12 cellular contexts compared by ENCODE assay signal in genomic region chr2:170819941-170820646, GRCh38. TPM values are rescaled to one million over a fixed set of nuclear protein-coding genes. Genes with fewer than 3 reads are reported as not detected.
A peak's percentile ranks its signal among the peaks of the same experiment; 100 is the strongest.
DNase-seq lines count a peak whose midpoint lies in the region; ATAC-seq and TF ChIP-seq lines count a peak whose summit lies in the region.
"Had no signal": no experiment of that assay in that cellular context is flagged by ENCODE, and none has a peak within 500 bp of the region (broad histone marks: within the 10 kb centered on the region; RNA-seq: fewer than 3 reads in every experiment).

No MANE protein-coding gene starts in this region.

- 75 to 85% methylated on average over 21 to 39 of the region's 39 CpGs for WGBS in endodermal cell (ENCODE audit: insufficient coverage in 1 of 2, insufficient read length in 1 of 2), 2 experiments
- 9 to 11% (median 9%) methylated on average over 37 to 39 of the region's 39 CpGs for WGBS in psoas muscle, 3 donors
- 25% methylated on average over 7 of the region's 39 CpGs; no CpG with 5 or more reads in 1 of the 2 donors for WGBS in gastroesophageal sphincter (ENCODE audit: low coverage in 1 of 2), 2 donors

- peak overlapping the region; percentile 53 for H3K4me3 ChIP-seq in CD8-positive, alpha-beta memory T cell (ENCODE audit: low read length)
- H3K4me3 ChIP-seq in KMS-11 (IDR thresholded peaks at IDR 0.05; ENCODE audit: insufficient read depth, low read depth, low read length) = no peak overlapping the region
- H3K4me3 ChIP-seq in endodermal cell (ENCODE audit: low read length) = no peak overlapping the region
- peak overlapping the region; percentile 30 for H3K4me3 ChIP-seq in psoas muscle
- H3K4me3 ChIP-seq in colonic mucosa = no peak overlapping the region
- H3K4me3 ChIP-seq in gastroesophageal sphincter = peak overlapping the region in 1 of 2 donors; percentile 19

- peaks cover 73% of the 10 kb centered on the region for H3K27me3 ChIP-seq in CD8-positive, alpha-beta memory T cell (ENCODE audit: insufficient read depth, low read length, poor library complexity, severe bottlenecking)
- peaks cover 44% of the 10 kb centered on the region for H3K27me3 ChIP-seq in KMS-11 (ENCODE audit: insufficient read depth, low read depth)
- peaks cover 71% of the 10 kb centered on the region for H3K27me3 ChIP-seq in endodermal cell (ENCODE audit: control insufficient read depth, insufficient read depth, low read length, poor library complexity, severe bottlenecking)
- H3K27me3 ChIP-seq in psoas muscle (ENCODE audit: insufficient read depth in 3 of 3, low read length in 2 of 3) = peaks cover 0 to 93% (median 41%) of the 10 kb centered on the region in 3 donors
- peaks cover 82% of the 10 kb centered on the region for H3K27me3 ChIP-seq in colonic mucosa
- peaks cover 100% of the 10 kb centered on the region for H3K27me3 ChIP-seq in gastroesophageal sphincter

- POLR2A ChIA-PET in CD8-positive, alpha-beta memory T cell (lab: Charles Lee) = no interaction called here

- H3K36me3 ChIP-seq in CD8-positive, alpha-beta memory T cell (ENCODE audit: insufficient read depth, low read length) = no peaks in the 10 kb centered on the region
- H3K36me3 ChIP-seq in KMS-11 (ENCODE audit: insufficient read depth) (no peaks in the 10 kb centered on the region), endodermal cell (ENCODE audit: control insufficient read depth, insufficient read depth, low read length) (no peaks in the 10 kb centered on the region), psoas muscle (ENCODE audit: insufficient read depth in 1 of 2, low read depth in 1 of 2) (no peaks in the 10 kb centered on the region), colonic mucosa (no peaks in the 10 kb centered on the region), gastroesophageal sphincter (no peaks in the 10 kb centered on the region)

- H3K4me1 ChIP-seq in CD8-positive, alpha-beta memory T cell (ENCODE audit: insufficient read depth, low read length) = peaks cover 75% of the 10 kb centered on the region
- peaks cover 18% of the 10 kb centered on the region for H3K4me1 ChIP-seq in KMS-11 (ENCODE audit: low read depth, poor library complexity, severe bottlenecking)
- peaks cover 3% of the 10 kb centered on the region for H3K4me1 ChIP-seq in endodermal cell (ENCODE audit: control insufficient read depth, insufficient read depth, low read length)
- H3K4me1 ChIP-seq in psoas muscle = peaks cover 60% of the 10 kb centered on the region
- peaks cover 17% of the 10 kb centered on the region for H3K4me1 ChIP-seq in colonic mucosa
- peaks cover 4 to 88% (median 73%) of the 10 kb centered on the region in 3 donors for H3K4me1 ChIP-seq in gastroesophageal sphincter

- peak overlapping the region; percentile 84 for H3K4me2 ChIP-seq in KMS-11

- peak overlapping the region; percentile 81 to 94 (median 85) for H3K4me3 Mint-ChIP-seq in CD8-positive, alpha-beta memory T cell
- peak overlapping the region; percentile 70 for H3K4me3 Mint-ChIP-seq in endodermal cell

- H2AFZ ChIP-seq in KMS-11 (ENCODE audit: low read depth) = peak overlapping the region; percentile 12; the same call in 1 of the 2 replicates

- H3K79me2 ChIP-seq in KMS-11 (ENCODE audit: insufficient read depth, low read depth) = no peaks in the 10 kb centered on the region

- peaks cover 0 to 8% (median 0%) of the 10 kb centered on the region in 5 donors for H3K9me3 Mint-ChIP-seq in CD8-positive, alpha-beta memory T cell
- H3K9me3 Mint-ChIP-seq in endodermal cell = no peaks in the 10 kb centered on the region

- TF ChIP-seq EP300 in gastroesophageal sphincter (IDR thresholded peaks at IDR 0.05) = no peak

- no peaks in the 10 kb centered on the region for H3K36me3 Mint-ChIP-seq in CD8-positive, alpha-beta memory T cell
- peaks cover 11% of the 10 kb centered on the region for H3K36me3 Mint-ChIP-seq in endodermal cell (ENCODE audit: low read depth)

- no peaks in the 10 kb centered on the region for H4K20me1 ChIP-seq in KMS-11 (ENCODE audit: insufficient read depth)

- H3K9me3 ChIP-seq in CD8-positive, alpha-beta memory T cell (ENCODE audit: low read length) = no peaks in the 10 kb centered on the region
- no peaks in the 10 kb centered on the region for H3K9me3 ChIP-seq in endodermal cell (ENCODE audit: control insufficient read depth, low read length)
- H3K9me3 ChIP-seq in psoas muscle = no peaks in the 10 kb centered on the region
- H3K9me3 ChIP-seq in colonic mucosa = no peaks in the 10 kb centered on the region
- H3K9me3 ChIP-seq in gastroesophageal sphincter = no peaks in the 10 kb centered on the region

- CTCF ChIA-PET in CD8-positive, alpha-beta memory T cell (lab: Charles Lee) = interaction anchor here (0.8 to 3.7 kb wide), 3 partner anchors 109 to 458 kb away, joined by 3 to 21 read pairs (median 3); partner anchors contain the start of gene GORASP2

- no peak for ATAC-seq in psoas muscle
- no peak for ATAC-seq in HG03025 (IDR thresholded peaks at IDR 0.05; ENCODE audit: low FRiP score, unreplicated experiment)
- no peak for ATAC-seq in gastroesophageal sphincter

- TF ChIP-seq POLR2A in gastroesophageal sphincter (IDR thresholded peaks at IDR 0.05) = no peak

- TF ChIP-seq CTCF in KMS-11 (conservative IDR thresholded peaks at IDR 0.05; ENCODE audit: low read depth, low read length) (no peak), endodermal cell (conservative IDR thresholded peaks at IDR 0.05) (peak; percentile 41), psoas muscle (IDR thresholded peaks at IDR 0.05) (no peak), colonic mucosa (IDR thresholded peaks at IDR 0.05) (no peak), gastroesophageal sphincter (IDR thresholded peaks at IDR 0.05) (no peak)

- DNase-seq in CD8-positive, alpha-beta memory T cell = peak in 1 of 5 donors; percentile 48
- DNase-seq in endodermal cell (peak; percentile 84), psoas muscle (no peak), colonic mucosa (no peak), NCI-H2081 (lab: John Stamatoyannopoulos, UW) (no peak)
- DNase-seq: activated CD8-positive, alpha-beta memory T cell treated with anti-CD3 and anti-CD28 coated beads, Interleukin-2, amount 50 U/mL, for 4 hours; GF-D8; NCI-H1436 had no signal

- intact Hi-C loops in psoas muscle (cut with DNase I) = loop anchor here (10.0 kb wide), 3 partner anchors 115 to 495 kb away; no protein-coding TSS in a partner anchor
- intact Hi-C loops in colonic mucosa (cut with DNase I) = loop anchor here (5.0 to 10.0 kb wide), 2 partner anchors 335 to 583 kb away; no protein-coding TSS in a partner anchor

- H3K27ac Mint-ChIP-seq in CD8-positive, alpha-beta memory T cell = peak overlapping the region in 3 of 8 donors; percentile 37 to 78 (median 72)
- H3K27ac Mint-ChIP-seq in endodermal cell = no peak overlapping the region

- H3K4me1 Mint-ChIP-seq in CD8-positive, alpha-beta memory T cell = peaks cover 54 to 84% (median 66%) of the 10 kb centered on the region in 3 donors
- H3K4me1 Mint-ChIP-seq in endodermal cell = peaks cover 35% of the 10 kb centered on the region

- no peak overlapping the region for H3K27ac ChIP-seq in CD8-positive, alpha-beta memory T cell (ENCODE audit: low read depth, low read length)
- H3K27ac ChIP-seq in KMS-11 = no peak overlapping the region
- no peak overlapping the region for H3K27ac ChIP-seq in endodermal cell (ENCODE audit: low read depth, low read length)
- H3K27ac ChIP-seq in psoas muscle = no peak overlapping the region
- H3K27ac ChIP-seq in colonic mucosa = no peak overlapping the region
- no peak overlapping the region for H3K27ac ChIP-seq in gastroesophageal sphincter

- H3K9ac ChIP-seq in KMS-11 = no peak overlapping the region
- no peak overlapping the region for H3K9ac ChIP-seq in endodermal cell (ENCODE audit: extremely low read depth, low read length, poor library complexity, severe bottlenecking)
- H3K9ac ChIP-seq in colonic mucosa (ENCODE audit: low read depth in 2 of 2, low read length in 2 of 2) = no peak overlapping the region

- peaks cover 79 to 87% of the 10 kb centered on the region in 2 donors for H3K27me3 Mint-ChIP-seq in CD8-positive, alpha-beta memory T cell
- H3K27me3 Mint-ChIP-seq in endodermal cell (ENCODE audit: insufficient read depth) = peaks cover 93% of the 10 kb centered on the region

RNA-seq across cellular contexts. Expression of gene GAD1, which starts 3.4 kb away (rescaled TPM):
- 1 to 10 TPM in 1 of 2 experiments, under 1 TPM in 1; 0.55 to 1.0 TPM for total RNA-seq in CD8-positive, alpha-beta memory T cell
- not detected for polyA plus RNA-seq in CD8-positive, alpha-beta memory T cell
- total RNA-seq in endodermal cell (10 to 100 TPM; 12.8 to 26.3 TPM), psoas muscle (not detected), colonic mucosa (under 1 TPM in 1 of 2 donors, not detected in 1; 0.10 TPM), gastroesophageal sphincter (not detected)
- 20.6 TPM for polyA plus RNA-seq in endodermal cell (2013, experiment 1 of 2)
- polyA plus RNA-seq in endodermal cell (2013, experiment 2 of 2) = 21.4 TPM
- polyA plus RNA-seq in psoas muscle = under 1 TPM in 1 of 3 donors, not detected in 2; 0.06 TPM

RNA-seq across cellular contexts. Expression of gene ERICH2, which starts 49.9 kb away (rescaled TPM):
- not detected for total RNA-seq in CD8-positive, alpha-beta memory T cell
- not detected for polyA plus RNA-seq in CD8-positive, alpha-beta memory T cell
- total RNA-seq in endodermal cell (10 to 100 TPM in 1 of 2 donors, 1 to 10 TPM in 1; 9.6 to 18.3 TPM), psoas muscle (under 1 TPM in 2 of 4 donors, not detected in 2; 0.54 to 0.64 TPM), colonic mucosa (not detected), gastroesophageal sphincter (not detected)
- polyA plus RNA-seq in endodermal cell (2013, experiment 1 of 2) = 1.5 TPM
- 1.8 TPM for polyA plus RNA-seq in endodermal cell (2013, experiment 2 of 2)
- polyA plus RNA-seq in psoas muscle = under 1 TPM; 0.17 to 0.40 (median 0.24) TPM
- total RNA-seq: dermis microvascular lymphatic vessel endothelial cell had no signal

Comparison
In these comparisons a context has a peak if more than half of its experiments do, and no peak if none do; other contexts are left out.
1. H3K4me3 ChIP-seq: peak in CD8-positive, alpha-beta memory T cell (single experiment) and psoas muscle (single experiment); none in KMS-11 (single experiment), endodermal cell (single experiment) and colonic mucosa (single experiment).
2. RNA of gene GAD1, which starts 3.4 kb away (total RNA-seq): 12.8 to 26.3 TPM in endodermal cell; 0.55 to 1.0 TPM in CD8-positive, alpha-beta memory T cell, 0.10 TPM in colonic mucosa, not detected in psoas muscle and not detected in gastroesophageal sphincter; every median in the first group is over 4 times any median in the second.
3. RNA of gene ERICH2, which starts 49.9 kb away (total RNA-seq): 9.6 to 18.3 TPM in endodermal cell; 0.54 to 0.64 TPM in psoas muscle, not detected in colonic mucosa, not detected in CD8-positive, alpha-beta memory T cell and not detected in gastroesophageal sphincter; every median in the first group is over 4 times any median in the second.